ENCODE assay signal across 8 cellular contexts in genomic region chr14:23123419-23123818, GRCh38. TPM values are rescaled to one million over a fixed set of nuclear protein-coding genes. Genes with fewer than 3 reads are reported as not detected.
DNase-seq lines count a peak whose midpoint lies in the region; ATAC-seq and TF ChIP-seq lines count a peak whose summit lies in the region.

No MANE protein-coding gene starts in this region.

- no peak overlapping the region for H3K27ac ChIP-seq in WERI-Rb-1
- no peak overlapping the region for H3K27ac ChIP-seq in lung (ENCODE audit: low read depth in 1 of 2, low read length in 1 of 2)

- H3K27me3 ChIP-seq in WERI-Rb-1 (ENCODE audit: insufficient read depth, low read depth, severe bottlenecking) (peaks cover 17% of the 10 kb centered on the region), lung (ENCODE audit: control insufficient read depth, insufficient read depth) (no peaks in the 10 kb centered on the region)

- 48 to 55% methylated on average over 8 of the region's 8 CpGs for WGBS in lung, 2 donors

- H3K27me3 Mint-ChIP-seq in nephron progenitor cell (ENCODE audit: low read depth, poor library complexity): peaks cover 5% of the 10 kb centered on the region

- peaks cover 11% of the 10 kb centered on the region for H3K36me3 Mint-ChIP-seq in nephron progenitor cell (ENCODE audit: low read depth)

- no peaks in the 10 kb centered on the region for H3K9me3 ChIP-seq in WERI-Rb-1 (ENCODE audit: severe bottlenecking)
- no peaks in the 10 kb centered on the region for H3K9me3 ChIP-seq in lung (ENCODE audit: control insufficient read depth in 2 of 2, insufficient read depth in 1 of 2, low read length in 1 of 2)

- no peaks in the 10 kb centered on the region for H3K9me3 Mint-ChIP-seq in nephron progenitor cell

- H3K4me3 ChIP-seq in WERI-Rb-1 (ENCODE audit: low read depth, low read length): no peak overlapping the region
- H3K4me3 ChIP-seq in lung: no peak overlapping the region

- H3K4me1 ChIP-seq in lung (ENCODE audit: control insufficient read depth in 2 of 2, insufficient read depth in 2 of 2, low read length in 2 of 2): no peaks in the 10 kb centered on the region

- no peak overlapping the region for H3K4me3 Mint-ChIP-seq in nephron progenitor cell

- no peak overlapping the region for H3K27ac Mint-ChIP-seq in nephron progenitor cell

- TF ChIP-seq CTCF in WERI-Rb-1 (IDR thresholded peaks at IDR 0.05; ENCODE audit: low read depth, low read length) (no peak), lung (IDR thresholded peaks at IDR 0.05; ENCODE audit: control extremely low read depth, extremely low read depth) (no peak), nephron progenitor cell (IDR thresholded peaks at IDR 0.05) (no peak)

- DNase-seq in AG20443 (ENCODE audit: low spot score) (peak; percentile 61), HT-29 (ENCODE audit: low spot score) (peak; percentile 71), WERI-Rb-1 (peak; percentile 66), lung (ENCODE audit: low spot score) (peak; percentile 75), NCI-H526 treated with DMSO at 0.1 percent for 48 hours (lab: John Stamatoyannopoulos, UW) (no peak), nephron progenitor cell (no peak), HuH-7.5 (ENCODE audit: low spot score) (no peak)

- ATAC-seq in lung (ENCODE audit: insufficient read depth, low FRiP score) (no peak), HG02852 (IDR thresholded peaks at IDR 0.05; ENCODE audit: unreplicated experiment) (no peak)

- H3K4me1 Mint-ChIP-seq in nephron progenitor cell: peaks cover 65% of the 10 kb centered on the region

- H3K36me3 ChIP-seq in WERI-Rb-1: no peaks in the 10 kb centered on the region
- H3K36me3 ChIP-seq in lung (ENCODE audit: control insufficient read depth in 2 of 2, insufficient read depth in 2 of 2, low read length in 2 of 2): peaks cover 0 to 9% of the 10 kb centered on the region in 2 donors

RNA-seq across cellular contexts. Expression of gene CEBPE, which starts 4.4 kb away (rescaled TPM):
- not detected in 2 replicates for total RNA-seq in HT-29 (2014; rRNA removed; shearing (Covaris generic))
- total RNA-seq in lung: under 1 TPM in 1 of 2 donors, not detected in 1; 0.67 TPM
- polyA plus RNA-seq in lung: 1 to 10 TPM in 1 of 2 donors, under 1 TPM in 1; 0.16 to 3.5 TPM

RNA-seq across cellular contexts. Expression of gene CIROP, which starts 18.6 kb away (rescaled TPM):
- total RNA-seq in HT-29 (2014; rRNA removed; shearing (Covaris generic)): not detected in 2 replicates
- not detected for total RNA-seq in lung
- not detected for polyA plus RNA-seq in lung

RNA-seq across cellular contexts. Expression of gene C14orf119, which starts 28.1 kb away (rescaled TPM):
- total RNA-seq in HT-29 (2014; rRNA removed; shearing (Covaris generic)): 31.4 and 36.3 TPM in 2 replicates
- 10 to 100 TPM; 23.9 to 56.7 TPM for total RNA-seq in lung
- polyA plus RNA-seq in lung: 10 to 100 TPM; 26.0 to 64.9 TPM

RNA-seq across cellular contexts. Expression of gene ACIN1, which starts 28.5 kb away (rescaled TPM):
- total RNA-seq in HT-29 (2014; rRNA removed; shearing (Covaris generic)): 59.1 and 64.4 TPM in 2 replicates
- total RNA-seq in lung: 100 to 1,000 TPM; 125 to 154 TPM
- polyA plus RNA-seq in lung: 100 to 1,000 TPM in 1 of 2 donors, 10 to 100 TPM in 1; 76.3 to 106 TPM

Comparison
In these comparisons a context has a peak if more than half of its experiments do, and no peak if none do; other contexts are left out.
1. DNase-seq: peak in AG20443 (single experiment), HT-29 (single experiment), WERI-Rb-1 (single experiment) and lung (single experiment); none in NCI-H526 treated with DMSO at 0.1 percent for 48 hours (single experiment), nephron progenitor cell (single experiment) and HuH-7.5 (single experiment).